25 cellular contexts compared by ENCODE assay signal in genomic region chr3:98920166-98920565, GRCh38.
"Had no signal": no experiment of that assay in that cellular context is flagged by ENCODE, and none has a peak within 500 bp of the region (broad histone marks: within the 10 kb centered on the region; RNA-seq: fewer than 3 reads in every experiment).

No MANE protein-coding gene starts in this region.

- H3K79me2 ChIP-seq: hepatocyte had no signal

- H3K9me3 ChIP-seq: left ventricle myocardium inferior, mucosa of descending colon, ovary, right atrium auricular region, right lobe of liver, stomach, testis, thyroid gland, transverse colon, upper lobe of left lung, vagina had no signal

- H3K4me2 ChIP-seq: hepatocyte had no signal

- DNase-seq: left ventricle myocardium inferior; midbrain; mucosa of descending colon; naive thymus-derived CD4-positive, alpha-beta T cell; ovary; right lobe of liver; stimulated activated CD4-positive, alpha-beta T cell treated with anti-CD3 and anti-CD28 coated beads, Interleukin-12 subunit alpha, Interleukin-12 subunit beta, amount 100 ng/mL, for 4 hours; stimulated activated CD4-positive, alpha-beta T cell treated with anti-CD3 and anti-CD28 coated beads, Interleukin-15, amount 100 ng/mL, for 24 hours; stimulated activated CD4-positive, alpha-beta T cell treated with anti-CD3 and anti-CD28 coated beads, Interleukin-2, amount 100 ng/mL, for 24 hours; stimulated activated CD4-positive, alpha-beta T cell treated with anti-CD3 and anti-CD28 coated beads, Interleukin-4, amount 100 ng/mL, for 1 hour; stimulated activated naive B cell treated with anti-CD40 and anti-IgM and Interleukin-4, amounts not matched to agents 10 μg/mL and 1 μg/mL and 100 μg/mL, for 72 hours; stimulated activated naive CD8-positive, alpha-beta T cell treated with anti-CD3 and anti-CD28 coated beads, Interleukin-15, Interleukin-2, amounts not matched to agents 100 U/mL and 50 U/mL, for 24 hours; stomach; testis; thyroid gland; transverse colon; upper lobe of left lung had no signal

- ATAC-seq: mucosa of descending colon; naive thymus-derived CD4-positive, alpha-beta T cell; natural killer cell treated with Interleukin-12 subunit alpha and Interleukin-12 subunit beta and Interleukin-15 and Interleukin-18, amount 100 ng/mL, for 72 hours; right lobe of liver; stimulated activated naive B cell treated with anti-CD40 and anti-IgM and Interleukin-4, amounts not matched to agents 10 μg/mL and 1 μg/mL and 100 μg/mL, for 72 hours; stimulated activated naive CD8-positive, alpha-beta T cell treated with anti-CD3 and anti-CD28 coated beads, Interleukin-15, Interleukin-2, amounts not matched to agents 100 U/mL and 50 U/mL, for 24 hours had no signal

- H3K9me3 Mint-ChIP-seq: naive thymus-derived CD4-positive, alpha-beta T cell; stimulated activated naive B cell treated with anti-CD40 and anti-IgM and Interleukin-4, amounts not matched to agents 10 μg/mL and 1 μg/mL and 100 μg/mL, for 72 hours had no signal

- H3K27ac ChIP-seq: hepatocyte, left ventricle myocardium inferior, ovary, right atrium auricular region, right lobe of liver, skin epidermis, stomach, transverse colon, upper lobe of left lung, vagina had no signal

- H3K36me3 ChIP-seq: left ventricle myocardium inferior, ovary, right atrium auricular region, right lobe of liver, stomach, thyroid gland, transverse colon, upper lobe of left lung, vagina had no signal

- H3K27me3 Mint-ChIP-seq: progenitor cell of endocrine pancreas had no signal

- H3K36me3 Mint-ChIP-seq: naive thymus-derived CD4-positive, alpha-beta T cell; natural killer cell treated with Interleukin-12 subunit alpha and Interleukin-12 subunit beta and Interleukin-15 and Interleukin-18, amount 100 ng/mL, for 72 hours; stimulated activated naive B cell treated with anti-CD40 and anti-IgM and Interleukin-4, amounts not matched to agents 10 μg/mL and 1 μg/mL and 100 μg/mL, for 72 hours had no signal

- FAIRE-seq: islet of Langerhans had no signal

- H3K27ac Mint-ChIP-seq: naive thymus-derived CD4-positive, alpha-beta T cell; natural killer cell treated with Interleukin-12 subunit alpha and Interleukin-12 subunit beta and Interleukin-15 and Interleukin-18, amount 100 ng/mL, for 72 hours; progenitor cell of endocrine pancreas; stimulated activated naive B cell treated with anti-CD40 and anti-IgM and Interleukin-4, amounts not matched to agents 10 μg/mL and 1 μg/mL and 100 μg/mL, for 72 hours had no signal

- H3K4me3 Mint-ChIP-seq: naive thymus-derived CD4-positive, alpha-beta T cell; natural killer cell treated with Interleukin-12 subunit alpha and Interleukin-12 subunit beta and Interleukin-15 and Interleukin-18, amount 100 ng/mL, for 72 hours; stimulated activated naive B cell treated with anti-CD40 and anti-IgM and Interleukin-4, amounts not matched to agents 10 μg/mL and 1 μg/mL and 100 μg/mL, for 72 hours had no signal

- H3K4me1 ChIP-seq: right atrium auricular region, right lobe of liver, stomach, upper lobe of left lung, vagina had no signal

- H3K4me1 Mint-ChIP-seq: naive thymus-derived CD4-positive, alpha-beta T cell; stimulated activated naive B cell treated with anti-CD40 and anti-IgM and Interleukin-4, amounts not matched to agents 10 μg/mL and 1 μg/mL and 100 μg/mL, for 72 hours had no signal

- H2AFZ ChIP-seq: hepatocyte had no signal

- H3K27me3 ChIP-seq: hepatocyte, ovary, right atrium auricular region, right lobe of liver, stomach, testis, thyroid gland, transverse colon, upper lobe of left lung, vagina had no signal

- H3K4me3 ChIP-seq: hepatocyte, left ventricle myocardium inferior, lung, mucosa of descending colon, ovary, right atrium auricular region, right lobe of liver, skin epidermis, stomach, testis, thyroid gland, transverse colon, upper lobe of left lung, vagina had no signal
